Comparison of ENCODE assay signal across 23 cellular contexts in genomic region chr5:66136053-66136452, GRCh38.
"Had no signal": no experiment of that assay in that cellular context is flagged by ENCODE, and none has a peak within 500 bp of the region (broad histone marks: within the 10 kb centered on the region; RNA-seq: fewer than 3 reads in every experiment).

No MANE protein-coding gene starts in this region.

- H3K9me3 ChIP-seq: SJSA1 had no signal

- H3K4me1 ChIP-seq: SJSA1 had no signal

- H3K4me2 ChIP-seq: KMS-11 had no signal

- H3K27me3 ChIP-seq: SJSA1 had no signal

- DNase-seq: Kasumi-1, MM.1S, NCI-H1092 treated with DMSO at 0.1 percent for 48 hours, NCI-H1436, NCI-H187, NCI-H2029, NCI-H2081 treated with DMSO at 0.1 percent for 48 hours, NCI-H2171, NCI-H226, NCI-H446, NCI-H510A, NCI-H524 treated with DMSO at 0.1 percent for 48 hours, NCI-H69, NCI-H774, Right ventricle myocardium superior, RPMI8226, SIG-M5 had no signal

- H3K36me3 ChIP-seq: SJSA1 had no signal

- H3K27ac ChIP-seq: HL-60, KMS-11, SJSA1, SK-N-MC had no signal

- H3K4me3 ChIP-seq: SJSA1, SK-N-MC had no signal

- H3K9ac ChIP-seq: KMS-11 had no signal

- FAIRE-seq: HTR-8/SVneo, RCC 7860 had no signal
